9 cellular contexts compared by ENCODE assay signal in genomic region chr11:116786966-116787365, GRCh38. TPM values are rescaled to one million over a fixed set of nuclear protein-coding genes. Genes with fewer than 3 reads are reported as not detected.
DNase-seq lines count a peak whose midpoint lies in the region; ATAC-seq, FAIRE-seq and TF ChIP-seq lines count a peak whose summit lies in the region.
"Had no signal": no experiment of that assay in that cellular context is flagged by ENCODE, and none has a peak within 500 bp of the region (broad histone marks: within the 10 kb centered on the region; RNA-seq: fewer than 3 reads in every experiment).

No MANE protein-coding gene starts in this region.

- peaks cover 18% of the 10 kb centered on the region for H3K4me1 ChIP-seq in GM12878 (ENCODE audit: control insufficient read depth, insufficient read depth, low read length)
- peaks cover 21% of the 10 kb centered on the region for H3K4me1 ChIP-seq in upper lobe of right lung

- WGBS in GM12878 (ENCODE audit: insufficient coverage, insufficient replicate concordance, low lambda C conversion rate, missing lambda C conversion rate): 51% methylated on average over 5 of the region's 5 CpGs

- POLR2A ChIA-PET in GM12878 (lab: Charles Lee): interaction anchor here (0.5 to 3.4 kb wide), 9 partner anchors 10 to 541 kb away, joined by 3 to 28 read pairs (median 3); partner anchors contain the start of genes BUD13, CEP164 and SIDT2

- peaks cover 29% of the 10 kb centered on the region for H3K36me3 Mint-ChIP-seq in activated naive CD4-positive, alpha-beta T cell treated with anti-CD3 and anti-CD28 coated beads, Interleukin-2, amount 50 U/mL, for 24 hours
- peaks cover 16% of the 10 kb centered on the region for H3K36me3 Mint-ChIP-seq in memory B cell

- H3K9me3 Mint-ChIP-seq in activated naive CD4-positive, alpha-beta T cell treated with anti-CD3 and anti-CD28 coated beads, Interleukin-2, amount 50 U/mL, for 24 hours: no peaks in the 10 kb centered on the region
- no peaks in the 10 kb centered on the region for H3K9me3 Mint-ChIP-seq in memory B cell

- TSS peak; percentile 70 for BruUV-seq in GM12878 (replicated peaks; lab: Mats Ljungman, UMichigan)

- peak overlapping the region; percentile 94 for H3K4me2 ChIP-seq in GM12878 (ENCODE audit: control insufficient read depth, insufficient read depth)

- no peak for FAIRE-seq in GM12878 (lab: Jason Lieb, UNC)

- SMC1A ChIA-PET in GM12878 (lab: Charles Lee; ENCODE audit: uncharacterized antibody, unreplicated experiment): interaction anchor here (0.6 to 7.5 kb wide), 16 partner anchors 10 to 440 kb away, joined by 3 to 46 read pairs (median 4); no protein-coding TSS in a partner anchor

- H3K4me3 ChIP-seq in GM12878 (peak overlapping the region; percentile 96), upper lobe of right lung (peak overlapping the region; percentile 89)

- peak overlapping the region; percentile 91 for H3K27ac Mint-ChIP-seq in activated naive CD4-positive, alpha-beta T cell treated with anti-CD3 and anti-CD28 coated beads, Interleukin-2, amount 50 U/mL, for 24 hours
- peak overlapping the region; percentile 89 for H3K27ac Mint-ChIP-seq in memory B cell

- H2AFZ ChIP-seq in GM12878 (ENCODE audit: control insufficient read depth, low read depth, low read length): no peak overlapping the region

- intact Hi-C loops in GM12878 (cut with micrococcal nuclease; ENCODE audit: unreplicated experiment) (no loop called here), upper lobe of right lung (cut with DNase I) (loop anchor here (10.0 kb wide), 1 partner anchor 318 kb away; no protein-coding TSS in a partner anchor)

- peak overlapping the region; percentile 92 for H3K9ac ChIP-seq in GM12878 (ENCODE audit: control insufficient read depth, insufficient read depth, low read length)

- no peak for TF ChIP-seq CTCF in GM12878 (IDR thresholded peaks at IDR 0.05 in 2 of 3, conservative IDR thresholded peaks at IDR 0.05 in 1 of 3; ENCODE audit: control insufficient read depth in 2 of 3, extremely low read depth in 1 of 3, insufficient read depth in 1 of 3, low read depth in 3 of 3, low read length in 3 of 3)
- no peak for TF ChIP-seq CTCF in upper lobe of right lung (IDR thresholded peaks at IDR 0.05)

- no peak for TF ChIP-seq POLR2A in GM12878 (IDR thresholded peaks at IDR 0.05; ENCODE audit: low read depth, low read length)

- H3K36me3 ChIP-seq in GM12878 (ENCODE audit: control insufficient read depth in 2 of 2, insufficient read depth in 2 of 2, low read length in 1 of 2) (peaks cover 11 to 31% of the 10 kb centered on the region in 2 experiments), upper lobe of right lung (peaks cover 45% of the 10 kb centered on the region)

- H3K4me3 Mint-ChIP-seq in activated naive CD4-positive, alpha-beta T cell treated with anti-CD3 and anti-CD28 coated beads, Interleukin-2, amount 50 U/mL, for 24 hours: peak overlapping the region; percentile 99
- H3K4me3 Mint-ChIP-seq in memory B cell: peak overlapping the region; percentile 93

- DNase-seq in activated naive CD4-positive, alpha-beta T cell treated with anti-CD3 and anti-CD28 coated beads, Interleukin-2, amount 50 U/mL, for 16 hours: no peak
- no peak for DNase-seq in GM12878 (ENCODE audit: low read depth, low spot score)
- no peak for DNase-seq in memory B cell (ENCODE audit: low spot score in 2 of 2)
- no peak for DNase-seq in upper lobe of right lung
- no peak for DNase-seq in Kasumi-1 (lab: John Stamatoyannopoulos, UW)
- no peak for DNase-seq in NCI-H82 treated with DMSO at 0.1 percent for 48 hours (lab: John Stamatoyannopoulos, UW; ENCODE audit: unreplicated experiment)
- DNase-seq: NCI-H1048 had no signal

- H3K9me3 ChIP-seq in GM12878 (replicated peaks; ENCODE audit: control insufficient read depth, insufficient read depth, low read length) (no peaks in the 10 kb centered on the region), upper lobe of right lung (no peaks in the 10 kb centered on the region)

- H3K27me3 ChIP-seq in GM12878 (replicated peaks in 1 of 2; ENCODE audit: control insufficient read depth in 2 of 2, insufficient read depth in 2 of 2, low read length in 1 of 2) (no peaks in the 10 kb centered on the region), upper lobe of right lung (no peaks in the 10 kb centered on the region)

- H4K20me1 ChIP-seq in GM12878 (ENCODE audit: control insufficient read depth, insufficient read depth): no peaks in the 10 kb centered on the region

- RAD21 ChIA-PET in GM12878 (lab: Charles Lee; ENCODE audit: unreplicated experiment): interaction anchor here (1.4 to 3.3 kb wide), 4 partner anchors 14 to 319 kb away, joined by 4 to 20 read pairs (median 10); partner anchors contain the start of gene BUD13

- H3K27me3 Mint-ChIP-seq in activated naive CD4-positive, alpha-beta T cell treated with anti-CD3 and anti-CD28 coated beads, Interleukin-2, amount 50 U/mL, for 24 hours: no peaks in the 10 kb centered on the region
- no peaks in the 10 kb centered on the region for H3K27me3 Mint-ChIP-seq in memory B cell

- no peak for ATAC-seq in GM12878
- no peak for ATAC-seq in memory B cell (ENCODE audit: low read depth)
- no peak for ATAC-seq in upper lobe of right lung
- no peak for ATAC-seq in GM18873 (IDR thresholded peaks at IDR 0.05; ENCODE audit: low FRiP score, unreplicated experiment)

- TF ChIP-seq EP300 in GM12878 (IDR thresholded peaks at IDR 0.05; ENCODE audit: borderline replicate concordance in 1 of 2, control insufficient read depth in 1 of 2, low read depth in 2 of 2, low read length in 2 of 2): no peak

- H3K27ac ChIP-seq in GM12878 (ENCODE audit: control insufficient read depth, insufficient read depth) (peak overlapping the region; percentile 72; the same call in 1 of the 2 replicates), upper lobe of right lung (peak overlapping the region; percentile 93)

- H3K79me2 ChIP-seq in GM12878 (ENCODE audit: control insufficient read depth, insufficient read depth, low read length): peaks cover 20% of the 10 kb centered on the region

- in situ Hi-C loops in GM12878 (cut with MboI): loop anchor here (5.0 kb wide), 1 partner anchor 315 kb away; no protein-coding TSS in a partner anchor

- peaks cover 63% of the 10 kb centered on the region for H3K4me1 Mint-ChIP-seq in activated naive CD4-positive, alpha-beta T cell treated with anti-CD3 and anti-CD28 coated beads, Interleukin-2, amount 50 U/mL, for 24 hours
- H3K4me1 Mint-ChIP-seq in memory B cell: peaks cover 17% of the 10 kb centered on the region

- CTCF ChIA-PET in GM12878 (lab: Yijun Ruan, JAX): interaction anchor here (0.9 to 10.9 kb wide), 6 partner anchors 17 to 394 kb away, joined by 3 to 183 read pairs (median 4); partner anchors contain the start of gene APOA1

- no peak for TF ChIP-seq RAD21 in GM12878 (IDR thresholded peaks at IDR 0.05; ENCODE audit: insufficient read depth, low read depth, low read length)

RNA-seq across cellular contexts. Expression of gene ZPR1, which starts 0.9 kb away (rescaled TPM):
- total RNA-seq in GM12878 (2013; cell fraction: nucleolus; rRNA removed): 60.8 and 72.4 TPM in 2 replicates
- 42.8 and 46.3 TPM in 2 replicates for total RNA-seq in GM12878 (2014; rRNA removed)
- 50.1 and 54.3 TPM in 2 replicates for total RNA-seq in GM12878 (2014; rRNA removed; fragmentation: Illumina TruSeq; extraction: Trizol)
- 55.1 and 58.4 TPM in 2 replicates for total RNA-seq in GM12878 (2021)
- 21.3 TPM for polyA plus RNA-seq in GM12878 (2011; ENCODE audit: low read depth)
- polyA plus RNA-seq in GM12878 (2011; rRNA removed): 76.9 and 80.4 TPM in 2 replicates
- polyA plus RNA-seq in GM12878 (2011; cell fraction: cytosol; rRNA removed): 58.8 and 62.0 TPM in 2 replicates
- polyA plus RNA-seq in GM12878 (2011; cell fraction: nucleus; rRNA removed): 65.3 and 75.7 TPM in 2 replicates
- 34.3 and 39.8 TPM in 2 replicates for polyA plus RNA-seq in GM12878 (2012)
- 55.1 and 70.4 TPM in 2 replicates for polyA plus RNA-seq in GM12878 (2014; fragmentation: Illumina TruSeq; extraction: Trizol)
- polyA plus RNA-seq in GM12878 (2014; fragmentation: Nextera tagmentation; extraction: Ambion mirVana): 10 to 100 TPM in 1 of 2 experiments, 1 to 10 TPM in 1; 9.3 to 20.4 TPM
- 46.9 and 48.3 TPM in 2 replicates for polyA plus RNA-seq in GM12878 (2014; rRNA removed)
- 10 to 100 TPM; 89.3 to 89.7 TPM for polyA plus RNA-seq in GM12878 (2016; fragmentation: Nextera tagmentation; extraction: Ambion mirVana)
- polyA minus RNA-seq in GM12878 (2011; rRNA and poly(A)+ RNA removed): 64.3 and 74.9 TPM in 2 replicates
- polyA minus RNA-seq in GM12878 (2011; cell fraction: cytosol; rRNA and poly(A)+ RNA removed): 22.2 and 29.7 TPM in 2 replicates
- polyA minus RNA-seq in GM12878 (2011; cell fraction: nucleus; rRNA and poly(A)+ RNA removed): 55.5 and 84.3 TPM in 2 replicates
- 43.1 TPM for total RNA-seq in upper lobe of right lung

RNA-seq across cellular contexts. Expression of gene APOA5, which starts 4.7 kb away (rescaled TPM):
- not detected in 2 replicates for total RNA-seq in GM12878 (2013; cell fraction: nucleolus; rRNA removed)
- not detected in 2 replicates for total RNA-seq in GM12878 (2014; rRNA removed)
- not detected in 2 replicates for total RNA-seq in GM12878 (2014; rRNA removed; fragmentation: Illumina TruSeq; extraction: Trizol)
- 0.15 and 0.35 TPM in 2 replicates for total RNA-seq in GM12878 (2021)
- polyA plus RNA-seq in GM12878 (2011; ENCODE audit: low read depth): not detected
- polyA plus RNA-seq in GM12878 (2011; rRNA removed): not detected in 2 replicates
- polyA plus RNA-seq in GM12878 (2011; cell fraction: cytosol; rRNA removed): not detected in 2 replicates
- not detected in 2 replicates for polyA plus RNA-seq in GM12878 (2011; cell fraction: nucleus; rRNA removed)
- not detected in 2 replicates for polyA plus RNA-seq in GM12878 (2012)
- not detected in 2 replicates for polyA plus RNA-seq in GM12878 (2014; fragmentation: Illumina TruSeq; extraction: Trizol)
- polyA plus RNA-seq in GM12878 (2014; fragmentation: Nextera tagmentation; extraction: Ambion mirVana): not detected
- not detected in 2 replicates for polyA plus RNA-seq in GM12878 (2014; rRNA removed)
- not detected for polyA plus RNA-seq in GM12878 (2016; fragmentation: Nextera tagmentation; extraction: Ambion mirVana)
- not detected in 2 replicates for polyA minus RNA-seq in GM12878 (2011; rRNA and poly(A)+ RNA removed)
- not detected in 2 replicates for polyA minus RNA-seq in GM12878 (2011; cell fraction: cytosol; rRNA and poly(A)+ RNA removed)
- polyA minus RNA-seq in GM12878 (2011; cell fraction: nucleus; rRNA and poly(A)+ RNA removed): not detected in 2 replicates
- total RNA-seq in upper lobe of right lung: not detected

RNA-seq across cellular contexts. Expression of gene BUD13, which starts 14.2 kb away (rescaled TPM):
- total RNA-seq in GM12878 (2013; cell fraction: nucleolus; rRNA removed): 12.0 TPM in 2 replicates
- total RNA-seq in GM12878 (2014; rRNA removed) (24.5 and 26.4 TPM in 2 replicates), GM12878 (2014; rRNA removed; fragmentation: Illumina TruSeq; extraction: Trizol) (27.4 and 29.3 TPM in 2 replicates), GM12878 (2021) (23.8 and 25.6 TPM in 2 replicates), upper lobe of right lung (17.7 TPM)
- 10.0 TPM for polyA plus RNA-seq in GM12878 (2011; ENCODE audit: low read depth)
- polyA plus RNA-seq in GM12878 (2011; rRNA removed) (27.6 and 29.3 TPM in 2 replicates), GM12878 (2014; fragmentation: Illumina TruSeq; extraction: Trizol) (36.5 and 46.4 TPM in 2 replicates), GM12878 (2014; fragmentation: Nextera tagmentation; extraction: Ambion mirVana) (10 to 100 TPM; 10.9 to 15.8 TPM), GM12878 (2014; rRNA removed) (22.9 and 24.0 TPM in 2 replicates), GM12878 (2016; fragmentation: Nextera tagmentation; extraction: Ambion mirVana) (10 to 100 TPM; 25.0 to 27.1 TPM)
- 23.4 and 26.1 TPM in 2 replicates for polyA plus RNA-seq in GM12878 (2011; cell fraction: cytosol; rRNA removed)
- 21.7 and 32.2 TPM in 2 replicates for polyA plus RNA-seq in GM12878 (2011; cell fraction: nucleus; rRNA removed)
- 12.9 and 13.5 TPM in 2 replicates for polyA plus RNA-seq in GM12878 (2012)
- polyA minus RNA-seq in GM12878 (2011; rRNA and poly(A)+ RNA removed): 19.8 and 27.7 TPM in 2 replicates
- 9.5 and 12.8 TPM in 2 replicates for polyA minus RNA-seq in GM12878 (2011; cell fraction: cytosol; rRNA and poly(A)+ RNA removed)
- 8.8 and 14.7 TPM in 2 replicates for polyA minus RNA-seq in GM12878 (2011; cell fraction: nucleus; rRNA and poly(A)+ RNA removed)

RNA-seq across cellular contexts. Expression of gene APOA4, which starts 36.1 kb away (rescaled TPM):
- total RNA-seq in GM12878 (2013; cell fraction: nucleolus; rRNA removed): not detected in 2 replicates
- total RNA-seq in GM12878 (2014; rRNA removed): not detected in 2 replicates
- not detected in 2 replicates for total RNA-seq in GM12878 (2014; rRNA removed; fragmentation: Illumina TruSeq; extraction: Trizol)
- total RNA-seq in GM12878 (2021): not detected in 2 replicates
- polyA plus RNA-seq in GM12878 (2011; ENCODE audit: low read depth): not detected
- not detected in 2 replicates for polyA plus RNA-seq in GM12878 (2011; rRNA removed)
- polyA plus RNA-seq in GM12878 (2011; cell fraction: cytosol; rRNA removed): not detected in 2 replicates
- not detected in 2 replicates for polyA plus RNA-seq in GM12878 (2011; cell fraction: nucleus; rRNA removed)
- polyA plus RNA-seq in GM12878 (2012): not detected in 2 replicates
- not detected in 2 replicates for polyA plus RNA-seq in GM12878 (2014; fragmentation: Illumina TruSeq; extraction: Trizol)
- polyA plus RNA-seq in GM12878 (2014; fragmentation: Nextera tagmentation; extraction: Ambion mirVana): not detected
- polyA plus RNA-seq in GM12878 (2014; rRNA removed): not detected in 2 replicates
- polyA plus RNA-seq in GM12878 (2016; fragmentation: Nextera tagmentation; extraction: Ambion mirVana): not detected
- polyA minus RNA-seq in GM12878 (2011; rRNA and poly(A)+ RNA removed): not detected in 2 replicates
- not detected in 2 replicates for polyA minus RNA-seq in GM12878 (2011; cell fraction: cytosol; rRNA and poly(A)+ RNA removed)
- not detected in 2 replicates for polyA minus RNA-seq in GM12878 (2011; cell fraction: nucleus; rRNA and poly(A)+ RNA removed)
- not detected for total RNA-seq in upper lobe of right lung

RNA-seq across cellular contexts. Expression of gene APOC3, which starts 42.7 kb away (rescaled TPM):
- total RNA-seq in GM12878 (2013; cell fraction: nucleolus; rRNA removed): not detected in 2 replicates
- total RNA-seq in GM12878 (2014; rRNA removed) (not detected in 2 replicates), GM12878 (2014; rRNA removed; fragmentation: Illumina TruSeq; extraction: Trizol) (not detected in 2 replicates), GM12878 (2021) (1.2 and 1.9 TPM in 2 replicates), upper lobe of right lung (not detected)
- polyA plus RNA-seq in GM12878 (2011; ENCODE audit: low read depth): not detected
- polyA plus RNA-seq in GM12878 (2011; rRNA removed) (not detected in 2 replicates), GM12878 (2014; fragmentation: Illumina TruSeq; extraction: Trizol) (not detected in 2 replicates), GM12878 (2014; fragmentation: Nextera tagmentation; extraction: Ambion mirVana) (not detected), GM12878 (2014; rRNA removed) (not detected in 2 replicates), GM12878 (2016; fragmentation: Nextera tagmentation; extraction: Ambion mirVana) (not detected)
- not detected in 2 replicates for polyA plus RNA-seq in GM12878 (2011; cell fraction: cytosol; rRNA removed)
- polyA plus RNA-seq in GM12878 (2011; cell fraction: nucleus; rRNA removed): not detected in 2 replicates
- polyA plus RNA-seq in GM12878 (2012): not detected in 2 replicates
- polyA minus RNA-seq in GM12878 (2011; rRNA and poly(A)+ RNA removed): not detected in 2 replicates
- not detected in 2 replicates for polyA minus RNA-seq in GM12878 (2011; cell fraction: cytosol; rRNA and poly(A)+ RNA removed)
- not detected in 2 replicates for polyA minus RNA-seq in GM12878 (2011; cell fraction: nucleus; rRNA and poly(A)+ RNA removed)
